In the genomic region with DNA sequence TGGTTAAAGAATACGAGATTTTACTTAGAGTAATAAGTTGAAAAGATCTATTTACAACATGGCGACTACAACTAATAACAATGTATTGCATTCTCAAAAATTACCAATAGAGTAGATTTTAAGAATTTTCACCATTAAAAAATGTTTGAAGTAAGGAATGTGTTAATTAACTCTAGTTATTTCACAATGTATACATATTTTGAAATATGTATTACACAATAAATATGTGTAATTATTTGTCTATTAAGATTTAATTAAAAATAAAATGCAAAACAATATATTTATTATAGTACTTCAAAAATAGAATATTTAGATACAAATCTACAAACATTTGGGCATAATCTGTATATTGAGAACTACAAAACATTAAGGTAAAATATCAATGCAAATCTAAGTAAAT, we compare ENCODE assay signal across 27 cellular contexts.
"Had no signal": no experiment of that assay in that cellular context is flagged by ENCODE, and none has a peak within 500 bp of the region (broad histone marks: within the 10 kb centered on the region; RNA-seq: fewer than 3 reads in every experiment).

No MANE protein-coding gene starts in this region.

- H3K9me3 ChIP-seq: colonic mucosa, gastroesophageal sphincter had no signal

- H3K27ac ChIP-seq: brain microvascular endothelial cell, colonic mucosa, gastroesophageal sphincter, heart right ventricle, VCaP had no signal

- DNase-seq: activated CD4-positive, alpha-beta memory T cell treated with anti-CD3 and anti-CD28 coated beads, Interleukin-2, amount 10 ng/mL, durations not matched to agents 7 days and 5 days; activated CD4-positive, alpha-beta T cell treated with anti-CD3 and anti-CD28 coated beads for 1 hour; activated CD4-positive, alpha-beta T cell treated with anti-CD3 and anti-CD28 coated beads for 4 hours; activated CD4-positive, alpha-beta T cell treated with anti-CD3 and anti-CD28 coated beads, Interleukin-2, amount 10 ng/mL, durations not matched to agents 7 days and 5 days; activated CD4-positive, alpha-beta T cell treated with anti-CD3 and anti-CD28 coated beads, Interleukin-2, amount 50 U/mL, for 4 hours; activated CD8-positive, alpha-beta memory T cell treated with anti-CD3 and anti-CD28 coated beads, Interleukin-2, amount 50 U/mL, for 48 hours; activated gamma-delta T cell; activated naive CD4-positive, alpha-beta T cell; activated naive CD4-positive, alpha-beta T cell treated with anti-CD3 and anti-CD28 coated beads, Interleukin-2, amount 10 ng/mL, durations not matched to agents 7 days and 5 days; activated T-cell treated with anti-CD3 and anti-CD28 coated beads for 4 hours; activated T-cell treated with anti-CD3 and anti-CD28 coated beads, Interleukin-2, amount 50 U/mL, for 24 hours; activated T-cell treated with anti-CD3 and anti-CD28 coated beads, Interleukin-2, amount 50 U/mL, for 72 hours; amniotic stem cell; anterior cingulate cortex; brain microvascular endothelial cell; colonic mucosa; effector CD8-positive, alpha-beta T cell; foreskin fibroblast; heart right ventricle; T-helper 2 cell had no signal

- H3K27me3 ChIP-seq: brain microvascular endothelial cell, colonic mucosa, gastroesophageal sphincter, heart right ventricle had no signal

- FAIRE-seq: astrocyte, bronchial epithelial cell, TTC549 had no signal

- H3K4me1 ChIP-seq: colonic mucosa, gastroesophageal sphincter, heart right ventricle had no signal

- H3K36me3 ChIP-seq: brain microvascular endothelial cell, colonic mucosa, gastroesophageal sphincter, heart right ventricle had no signal

- ATAC-seq: activated T-cell treated with anti-CD3 and anti-CD28 coated beads, Interleukin-2, amount 50 U/mL, for 72 hours; esophagus mucosa; gastroesophageal sphincter; heart right ventricle; WTC11 had no signal

- H3K4me3 ChIP-seq: colonic mucosa, gastroesophageal sphincter, heart right ventricle had no signal
